In genomic region chr1:28232558-28233263, GRCh38 we compare ENCODE assay signal across 8 cellular contexts. TPM values are rescaled to one million over a fixed set of nuclear protein-coding genes. Genes with fewer than 3 reads are reported as not detected.
A peak's percentile ranks its signal among the peaks of the same experiment; 100 is the strongest.
DNase-seq lines count a peak whose midpoint lies in the region; ATAC-seq, FAIRE-seq and TF ChIP-seq lines count a peak whose summit lies in the region.

TSS of gene DNAJC8 (minus strand) at chr1:28233029. CDS start at chr1:28232998, 31 bp downstream.

- FAIRE-seq in D721Med (lab: Jason Lieb, UNC) = no peak

- peak within 1 kb of the TSS; percentile 83 for H3K4me3 ChIP-seq in fibroblast of mammary gland (ENCODE audit: control insufficient read depth, low read depth, low read length)

- POLR2A ChIA-PET in naive thymus-derived CD8-positive, alpha-beta T cell (lab: Charles Lee) = interaction anchor here (0.9 to 9.4 kb wide), 3 partner anchors 14 to 504 kb away, joined by 3 to 183 read pairs (median 6); partner anchors contain the start of genes MED18 and YTHDF2

- no peaks in the 10 kb centered on the region for H3K9me3 Mint-ChIP-seq in activated T-helper 2 cell treated with anti-CD3 and anti-CD28 coated beads, Interferon-gamma antibody, Interleukin-2, Interleukin-4, amounts not matched to agents 10 μg/mL and 5 μg/mL and 100 μg/mL, durations not matched to agents 14 hours and 24 hours and 36 hours
- no peaks in the 10 kb centered on the region for H3K9me3 Mint-ChIP-seq in naive thymus-derived CD8-positive, alpha-beta T cell
- no peaks in the 10 kb centered on the region for H3K9me3 Mint-ChIP-seq in stimulated activated naive B cell treated with anti-CD40 and anti-IgM and Interleukin-4, amounts not matched to agents 10 μg/mL and 1 μg/mL and 100 μg/mL, for 72 hours

- intact Hi-C loops in activated T-helper 2 cell treated with anti-CD3 and anti-CD28 coated beads, Interferon-gamma antibody, Interleukin-2, Interleukin-4, amounts not matched to agents 10 μg/mL and 5 μg/mL and 100 μg/mL, durations not matched to agents 14 hours and 24 hours and 36 hours (cut with micrococcal nuclease) = no loop called here

- TF ChIP-seq CTCF in D721Med (IDR thresholded peaks at IDR 0.05; ENCODE audit: insufficient read depth, missing control alignments) (no peak), fibroblast of mammary gland (conservative IDR thresholded peaks at IDR 0.05; ENCODE audit: control insufficient read depth, insufficient read depth, low read depth, low read length) (no peak)

- H3K4me1 Mint-ChIP-seq in activated T-helper 2 cell treated with anti-CD3 and anti-CD28 coated beads, Interferon-gamma antibody, Interleukin-2, Interleukin-4, amounts not matched to agents 10 μg/mL and 5 μg/mL and 100 μg/mL, durations not matched to agents 14 hours and 24 hours and 36 hours (ENCODE audit: low read depth) = peaks cover 13% of the 10 kb centered on the region
- peaks cover 12 to 37% (median 28%) of the 10 kb centered on the region in 4 donors for H3K4me1 Mint-ChIP-seq in naive thymus-derived CD8-positive, alpha-beta T cell
- peaks cover 9 to 25% of the 10 kb centered on the region in 2 donors for H3K4me1 Mint-ChIP-seq in stimulated activated naive B cell treated with anti-CD40 and anti-IgM and Interleukin-4, amounts not matched to agents 10 μg/mL and 1 μg/mL and 100 μg/mL, for 72 hours

- peaks cover 21% of the 10 kb centered on the region for H3K36me3 Mint-ChIP-seq in activated T-helper 2 cell treated with anti-CD3 and anti-CD28 coated beads, Interferon-gamma antibody, Interleukin-2, Interleukin-4, amounts not matched to agents 10 μg/mL and 5 μg/mL and 100 μg/mL, durations not matched to agents 14 hours and 24 hours and 36 hours (ENCODE audit: low read depth)
- peaks cover 5 to 26% (median 5%) of the 10 kb centered on the region in 3 donors for H3K36me3 Mint-ChIP-seq in naive thymus-derived CD8-positive, alpha-beta T cell
- H3K36me3 Mint-ChIP-seq in stimulated activated naive B cell treated with anti-CD40 and anti-IgM and Interleukin-4, amounts not matched to agents 10 μg/mL and 1 μg/mL and 100 μg/mL, for 72 hours = peaks cover 17 to 18% of the 10 kb centered on the region in 2 donors

- DNase-seq in D721Med (ENCODE audit: insufficient read length, low spot score) = peak; percentile 85
- DNase-seq in LoVo (ENCODE audit: low spot score) = peak; percentile 93
- DNase-seq in activated T-helper 2 cell treated with anti-CD3 and anti-CD28 coated beads, Interferon-gamma antibody, Interleukin-2, Interleukin-4, amounts not matched to agents 10 μg/mL and 5 μg/mL and 100 μg/mL, durations not matched to agents 14 hours and 24 hours and 36 hours (ENCODE audit: low spot score) = peak; percentile 91
- peak; percentile 89 for DNase-seq in fibroblast of mammary gland (ENCODE audit: low read depth)
- DNase-seq in naive thymus-derived CD8-positive, alpha-beta T cell = peak; percentile 87 to 97 (median 91)
- peak; percentile 87 for DNase-seq in stimulated activated naive B cell treated with anti-CD40 and anti-IgM and Interleukin-4, amounts not matched to agents 10 μg/mL and 1 μg/mL and 100 μg/mL, for 72 hours

- H3K4me3 Mint-ChIP-seq in activated T-helper 2 cell treated with anti-CD3 and anti-CD28 coated beads, Interferon-gamma antibody, Interleukin-2, Interleukin-4, amounts not matched to agents 10 μg/mL and 5 μg/mL and 100 μg/mL, durations not matched to agents 14 hours and 24 hours and 36 hours (ENCODE audit: low read depth) = peak within 1 kb of the TSS; percentile 96
- H3K4me3 Mint-ChIP-seq in naive thymus-derived CD8-positive, alpha-beta T cell = peak within 1 kb of the TSS; percentile 95 to 100 (median 99)
- peak within 1 kb of the TSS; percentile 98 to 100 for H3K4me3 Mint-ChIP-seq in stimulated activated naive B cell treated with anti-CD40 and anti-IgM and Interleukin-4, amounts not matched to agents 10 μg/mL and 1 μg/mL and 100 μg/mL, for 72 hours

- H3K27ac Mint-ChIP-seq in activated T-helper 2 cell treated with anti-CD3 and anti-CD28 coated beads, Interferon-gamma antibody, Interleukin-2, Interleukin-4, amounts not matched to agents 10 μg/mL and 5 μg/mL and 100 μg/mL, durations not matched to agents 14 hours and 24 hours and 36 hours = peak within 1 kb of the TSS; percentile 94
- H3K27ac Mint-ChIP-seq in naive thymus-derived CD8-positive, alpha-beta T cell = peak within 1 kb of the TSS; percentile 97 to 100 (median 99)
- H3K27ac Mint-ChIP-seq in stimulated activated naive B cell treated with anti-CD40 and anti-IgM and Interleukin-4, amounts not matched to agents 10 μg/mL and 1 μg/mL and 100 μg/mL, for 72 hours = peak within 1 kb of the TSS; percentile 100

- H3K27me3 Mint-ChIP-seq in activated T-helper 2 cell treated with anti-CD3 and anti-CD28 coated beads, Interferon-gamma antibody, Interleukin-2, Interleukin-4, amounts not matched to agents 10 μg/mL and 5 μg/mL and 100 μg/mL, durations not matched to agents 14 hours and 24 hours and 36 hours (ENCODE audit: low read depth) = no peaks in the 10 kb centered on the region
- no peaks in the 10 kb centered on the region for H3K27me3 Mint-ChIP-seq in naive thymus-derived CD8-positive, alpha-beta T cell
- no peaks in the 10 kb centered on the region for H3K27me3 Mint-ChIP-seq in stimulated activated naive B cell treated with anti-CD40 and anti-IgM and Interleukin-4, amounts not matched to agents 10 μg/mL and 1 μg/mL and 100 μg/mL, for 72 hours

- peak; percentile 94 for TF ChIP-seq POLR2A in Raji (IDR thresholded peaks at IDR 0.05; ENCODE audit: insufficient read depth, low read depth, low read length)

- peak; percentile 56 for ATAC-seq in GM21737 (IDR thresholded peaks at IDR 0.05; ENCODE audit: unreplicated experiment)
- peak; percentile 59 to 64 for ATAC-seq in naive thymus-derived CD8-positive, alpha-beta T cell
- peak; percentile 75 for ATAC-seq in stimulated activated naive B cell treated with anti-CD40 and anti-IgM and Interleukin-4, amounts not matched to agents 10 μg/mL and 1 μg/mL and 100 μg/mL, for 72 hours (replicated peaks)

RNA-seq across cellular contexts. Expression of gene DNAJC8, which starts in this region (rescaled TPM):
- 96.2 and 98.9 TPM in 2 replicates for total RNA-seq in activated T-helper 2 cell treated with anti-CD3 and anti-CD28 coated beads, Interferon-gamma antibody, Interleukin-2, Interleukin-4, amounts not matched to agents 10 μg/mL and 5 μg/mL and 100 μg/mL, durations not matched to agents 14 hours and 24 hours and 36 hours
- total RNA-seq in naive thymus-derived CD8-positive, alpha-beta T cell = 10 to 100 TPM; 68.1 to 79.4 TPM
- 100 to 1,000 TPM; 145 to 156 (median 151) TPM for polyA plus RNA-seq in naive thymus-derived CD8-positive, alpha-beta T cell

Comparison
In these comparisons a context has a peak if more than half of its experiments do, and no peak if none do; other contexts are left out.
1. Peak in every context shown above with its lines: DNase-seq, ATAC-seq and H3K4me3 ChIP-seq.